8 cellular contexts compared by ENCODE assay signal in the genomic region with DNA sequence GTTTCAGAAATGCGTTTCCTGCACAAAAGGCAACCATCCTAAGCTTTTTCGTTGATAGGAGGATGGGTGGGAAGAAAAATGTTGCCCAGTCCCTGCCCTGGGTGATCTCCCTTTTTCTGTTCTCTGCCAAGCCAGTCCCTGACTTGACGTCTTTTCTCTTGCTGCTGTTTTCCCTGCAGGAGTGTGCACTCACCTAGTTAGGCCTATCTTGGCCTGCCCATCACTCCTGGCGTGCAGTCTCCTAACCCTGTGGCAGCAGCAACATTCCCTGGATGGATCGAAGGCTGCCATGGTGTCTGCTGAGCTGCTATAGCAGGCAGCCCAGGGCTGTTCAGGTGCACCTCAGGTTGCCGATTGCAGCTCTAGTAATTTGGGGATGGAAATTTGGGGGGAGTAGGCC. TPM values are rescaled to one million over a fixed set of nuclear protein-coding genes. Genes with fewer than 3 reads are reported as not detected.
DNase-seq lines count a peak whose midpoint lies in the region; ATAC-seq and TF ChIP-seq lines count a peak whose summit lies in the region.

No MANE protein-coding gene starts in this region.

- POLR2A ChIA-PET in activated CD4-positive, alpha-beta memory T cell treated with anti-CD3 and anti-CD28 coated beads, Interleukin-2, amount 10 ng/mL, durations not matched to agents 7 days and 5 days (lab: Charles Lee): interaction anchor here (0.8 to 2.7 kb wide), 10 partner anchors 11 to 260 kb away, joined by 3 to 24 read pairs (median 4); a partner anchor contains a TSS

- 16 to 37% (median 22%) methylated on average over 6 of the region's 6 CpGs for WGBS in stomach, 5 donors

- no peak for TF ChIP-seq EP300 in stomach (IDR thresholded peaks at IDR 0.05)

- peaks cover 35% of the 10 kb centered on the region for H3K36me3 ChIP-seq in iPS-18a (ENCODE audit: control insufficient read depth, low read depth, low read length)
- peaks cover 19 to 33% (median 29%) of the 10 kb centered on the region in 4 donors for H3K36me3 ChIP-seq in stomach

- peak; percentile 30 for DNase-seq in NCI-H2107 treated with DMSO at 0.1 percent for 48 hours (lab: John Stamatoyannopoulos, UW; ENCODE audit: unreplicated experiment)
- no peak for DNase-seq in NCI-H2107 (lab: John Stamatoyannopoulos, UW)
- no peak for DNase-seq in activated CD4-positive, alpha-beta memory T cell treated with anti-CD3 and anti-CD28 coated beads, Interleukin-2, amount 10 ng/mL, durations not matched to agents 7 days and 5 days
- DNase-seq in stomach: no peak
- no peak for DNase-seq in NCI-H1048 (lab: John Stamatoyannopoulos, UW)
- no peak for DNase-seq in stimulated activated CD4-positive, alpha-beta T cell treated with anti-CD3 and anti-CD28 coated beads, Interleukin-2, amount 100 ng/mL, for 24 hours

- H3K4me1 Mint-ChIP-seq in activated CD4-positive, alpha-beta memory T cell treated with anti-CD3 and anti-CD28 coated beads, Interleukin-2, amount 10 ng/mL, durations not matched to agents 7 days and 5 days: peaks cover 34% of the 10 kb centered on the region

- H3K9me3 Mint-ChIP-seq in activated CD4-positive, alpha-beta memory T cell treated with anti-CD3 and anti-CD28 coated beads, Interleukin-2, amount 10 ng/mL, durations not matched to agents 7 days and 5 days: no peaks in the 10 kb centered on the region

- intact Hi-C loops in stomach (cut with DNase I; ENCODE audit: low total_unique reads): loop anchor here (5.0 to 10.0 kb wide), 2 partner anchors 64 to 127 kb away; a partner anchor contains a TSS

- peak overlapping the region; percentile 84 for H3K4me3 Mint-ChIP-seq in activated CD4-positive, alpha-beta memory T cell treated with anti-CD3 and anti-CD28 coated beads, Interleukin-2, amount 10 ng/mL, durations not matched to agents 7 days and 5 days

- H3K27me3 ChIP-seq in iPS-18a (ENCODE audit: control insufficient read depth, insufficient read depth, low read length): no peaks in the 10 kb centered on the region
- H3K27me3 ChIP-seq in stomach: no peaks in the 10 kb centered on the region

- H3K9me3 ChIP-seq in iPS-18a (ENCODE audit: control insufficient read depth, low read depth, low read length) (no peaks in the 10 kb centered on the region), stomach (no peaks in the 10 kb centered on the region)

- no peak for TF ChIP-seq CTCF in stomach (IDR thresholded peaks at IDR 0.05)

- H3K9ac ChIP-seq in iPS-18a (ENCODE audit: low read length): peak overlapping the region; percentile 92

- no peak for ATAC-seq in GM21619 (IDR thresholded peaks at IDR 0.05; ENCODE audit: unreplicated experiment)

- H3K4me1 ChIP-seq in iPS-18a (ENCODE audit: control insufficient read depth, low read depth, low read length) (peaks cover 16% of the 10 kb centered on the region), stomach (peaks cover 21 to 44% (median 29%) of the 10 kb centered on the region in 4 donors)

- no peak for TF ChIP-seq POLR2A in stomach (IDR thresholded peaks at IDR 0.05)

- H3K36me3 Mint-ChIP-seq in activated CD4-positive, alpha-beta memory T cell treated with anti-CD3 and anti-CD28 coated beads, Interleukin-2, amount 10 ng/mL, durations not matched to agents 7 days and 5 days (ENCODE audit: low read depth): peaks cover 25% of the 10 kb centered on the region

- CTCF ChIA-PET in activated CD4-positive, alpha-beta memory T cell treated with anti-CD3 and anti-CD28 coated beads, Interleukin-2, amount 10 ng/mL, durations not matched to agents 7 days and 5 days (lab: Charles Lee): interaction anchor here (1.2 to 6.4 kb wide), 4 partner anchors 24 to 261 kb away, joined by 3 to 57 read pairs (median 7); a partner anchor contains a TSS

- H3K27ac ChIP-seq in iPS-18a (ENCODE audit: low read length) (no peak overlapping the region), stomach (peak overlapping the region in 4 of 5 donors; percentile 89 to 92 (median 91))

- peak overlapping the region; percentile 95 for H3K4me3 ChIP-seq in iPS-18a (ENCODE audit: low read length)
- H3K4me3 ChIP-seq in stomach: peak overlapping the region; percentile 87 to 94 (median 90)

- H3K27ac Mint-ChIP-seq in activated CD4-positive, alpha-beta memory T cell treated with anti-CD3 and anti-CD28 coated beads, Interleukin-2, amount 10 ng/mL, durations not matched to agents 7 days and 5 days: peak overlapping the region; percentile 65

- H3K27me3 Mint-ChIP-seq in activated CD4-positive, alpha-beta memory T cell treated with anti-CD3 and anti-CD28 coated beads, Interleukin-2, amount 10 ng/mL, durations not matched to agents 7 days and 5 days: no peaks in the 10 kb centered on the region

RNA-seq across cellular contexts. Expression of a gene that starts 1.2 kb away (rescaled TPM):
- 10 to 100 TPM; 22.4 to 23.6 TPM for total RNA-seq in activated CD4-positive, alpha-beta memory T cell treated with anti-CD3 and anti-CD28 coated beads, Interleukin-2, amount 10 ng/mL, durations not matched to agents 7 days and 5 days
- total RNA-seq in stomach: 10 to 100 TPM in 4 of 5 donors, 1 to 10 TPM in 1; 8.2 to 26.8 (median 19.7) TPM
- polyA plus RNA-seq in stomach: 10 to 100 TPM in 2 of 3 donors, 1 to 10 TPM in 1; 9.6 to 14.6 (median 12.5) TPM

RNA-seq across cellular contexts. Expression of a gene that starts 14.2 kb away (rescaled TPM):
- total RNA-seq in activated CD4-positive, alpha-beta memory T cell treated with anti-CD3 and anti-CD28 coated beads, Interleukin-2, amount 10 ng/mL, durations not matched to agents 7 days and 5 days: 10 to 100 TPM; 13.7 to 14.9 TPM
- 100 to 1,000 TPM in 2 of 5 donors, 10 to 100 TPM in 3; 16.5 to 313 (median 28.5) TPM for total RNA-seq in stomach
- 10 to 100 TPM; 31.1 to 60.6 (median 46.3) TPM for polyA plus RNA-seq in stomach

RNA-seq across cellular contexts. Expression of a gene that starts 24.5 kb away (rescaled TPM):
- 10 to 100 TPM; 81.1 to 97.8 TPM for total RNA-seq in activated CD4-positive, alpha-beta memory T cell treated with anti-CD3 and anti-CD28 coated beads, Interleukin-2, amount 10 ng/mL, durations not matched to agents 7 days and 5 days
- total RNA-seq in stomach: 1,000 to 10,000 TPM in 1 of 5 donors, 10 to 100 TPM in 4; 22.2 to 1,695 (median 86.6) TPM
- polyA plus RNA-seq in stomach: 10 to 100 TPM; 15.1 to 28.4 (median 17.1) TPM
